Comparison of ENCODE assay signal across 8 cellular contexts in genomic region chr14:22471545-22472121, GRCh38.
A peak's percentile ranks its signal among the peaks of the same experiment; 100 is the strongest.
DNase-seq lines count a peak whose midpoint lies in the region; ATAC-seq and TF ChIP-seq lines count a peak whose summit lies in the region.

No MANE protein-coding gene starts in this region.

- DNase-seq in AG09319 (ENCODE audit: extremely low read depth, low read depth) (no peak), brain microvascular endothelial cell (peak; percentile 49), right lobe of liver (peak; percentile 37 to 57 (median 53)), GDM1 (lab: John Stamatoyannopoulos, UW) (no peak)

- in situ Hi-C loops in brain microvascular endothelial cell (cut with HindIII; ENCODE audit: low pct_ligation_motif_present, low sequenced_read_pairs) = no loop called here

- TF ChIP-seq POLR2A in right lobe of liver (IDR thresholded peaks at IDR 0.05) (no peak), GM18505 (IDR thresholded peaks at IDR 0.05; ENCODE audit: borderline replicate concordance, extremely low read depth, insufficient read depth, insufficient read length) (no peak)

- no peaks in the 10 kb centered on the region for H3K9me3 ChIP-seq in right lobe of liver

- WGBS in right lobe of liver (ENCODE audit: insufficient coverage, low coverage, low lambda C conversion rate, missing lambda C conversion rate) = 27% methylated on average over 5 of the region's 7 CpGs

- ATAC-seq in right lobe of liver (peak; percentile 58 to 71 (median 61)), GM18505 (IDR thresholded peaks at IDR 0.05; ENCODE audit: unreplicated experiment) (no peak), HG02852 (IDR thresholded peaks at IDR 0.05; ENCODE audit: unreplicated experiment) (no peak), HG02759 (IDR thresholded peaks at IDR 0.05; ENCODE audit: unreplicated experiment) (no peak)

- H3K27ac ChIP-seq in brain microvascular endothelial cell = no peak overlapping the region
- H3K27ac ChIP-seq in right lobe of liver = no peak overlapping the region

- intact Hi-C loops in right lobe of liver (cut with DNase I) = loop anchor here (5.0 kb wide), 2 partner anchors 74 to 84 kb away; no protein-coding TSS in a partner anchor

- H3K36me3 ChIP-seq in brain microvascular endothelial cell (replicated peaks) = no peaks in the 10 kb centered on the region
- H3K36me3 ChIP-seq in right lobe of liver = no peaks in the 10 kb centered on the region

- H3K4me3 ChIP-seq in brain microvascular endothelial cell (ENCODE audit: low read depth, low read length) = no peak overlapping the region
- no peak overlapping the region for H3K4me3 ChIP-seq in right lobe of liver

- no peaks in the 10 kb centered on the region for H3K4me1 ChIP-seq in right lobe of liver

- no peaks in the 10 kb centered on the region for H3K27me3 ChIP-seq in brain microvascular endothelial cell (replicated peaks)
- no peaks in the 10 kb centered on the region for H3K27me3 ChIP-seq in right lobe of liver

- TF ChIP-seq CTCF in AG09319 (IDR thresholded peaks at IDR 0.05; ENCODE audit: low read depth, low read length) (peak; percentile 20), LNCAP (IDR thresholded peaks at IDR 0.05) (peak; percentile 84), brain microvascular endothelial cell (IDR thresholded peaks at IDR 0.05; ENCODE audit: low read depth, low read length, missing control alignments) (peak; percentile 94), right lobe of liver (IDR thresholded peaks at IDR 0.05) (peak; percentile 25 to 35 (median 30))

Comparison
In these comparisons a context has a peak if more than half of its experiments do, and no peak if none do; other contexts are left out.
1. DNase-seq: peak in brain microvascular endothelial cell (single experiment) and right lobe of liver (3 of 3); none in AG09319 (single experiment) and GDM1 (single experiment).
2. CTCF ChIP-seq: peak in every context shown above with its lines; median percentile 94 in brain microvascular endothelial cell; 84 in LNCAP; 30 in right lobe of liver; 20 in AG09319.
3. ATAC-seq: peak in right lobe of liver (4 of 4); none in GM18505 (single experiment), HG02852 (single experiment) and HG02759 (single experiment).